In genomic region chr16:67470314-67470713, GRCh38 we compare ENCODE assay signal across 10 cellular contexts. TPM values are rescaled to one million over a fixed set of nuclear protein-coding genes. Genes with fewer than 3 reads are reported as not detected.
A peak's percentile ranks its signal among the peaks of the same experiment; 100 is the strongest.
DNase-seq lines count a peak whose midpoint lies in the region; ATAC-seq and TF ChIP-seq lines count a peak whose summit lies in the region.
"Had no signal": no experiment of that assay in that cellular context is flagged by ENCODE, and none has a peak within 500 bp of the region (broad histone marks: within the 10 kb centered on the region; RNA-seq: fewer than 3 reads in every experiment).

No MANE protein-coding gene starts in this region.

- intact Hi-C loops in testis (cut with DNase I; ENCODE audit: low total_unique reads): no loop called here
- intact Hi-C loops in esophagus squamous epithelium (cut with DNase I): no loop called here

- 36 to 46% methylated on average over 6 to 7 of the region's 7 CpGs for WGBS in testis, 2 donors
- 54 to 58% methylated on average over 5 to 7 of the region's 7 CpGs for WGBS in esophagus squamous epithelium, 2 donors

- TF ChIP-seq POLR2A in testis (IDR thresholded peaks at IDR 0.05) (no peak), esophagus squamous epithelium (IDR thresholded peaks at IDR 0.05) (no peak)

- no peaks in the 10 kb centered on the region for H3K27me3 ChIP-seq in testis
- H3K27me3 ChIP-seq in esophagus squamous epithelium: no peaks in the 10 kb centered on the region

- peak; percentile 97 for ATAC-seq in left lobe of liver
- ATAC-seq: mucosa of descending colon had no signal

- H3K9me3 ChIP-seq in testis (no peaks in the 10 kb centered on the region), esophagus squamous epithelium (no peaks in the 10 kb centered on the region)
- H3K9me3 ChIP-seq: mucosa of descending colon had no signal

- H3K36me3 ChIP-seq in testis (ENCODE audit: low read depth, missing control alignments) (no peaks in the 10 kb centered on the region), esophagus squamous epithelium (peaks cover 0 to 11% (median 0%) of the 10 kb centered on the region in 3 donors)

- H3K4me3 ChIP-seq in testis (no peak overlapping the region), esophagus squamous epithelium (no peak overlapping the region)
- H3K4me3 ChIP-seq: mucosa of descending colon had no signal

- H3K4me1 ChIP-seq in testis: peaks cover 16% of the 10 kb centered on the region
- peaks cover 11 to 48% (median 20%) of the 10 kb centered on the region in 3 donors for H3K4me1 ChIP-seq in esophagus squamous epithelium

- H3K27ac ChIP-seq in testis: peak overlapping the region in 1 of 2 donors; percentile 14
- peak overlapping the region in 1 of 4 donors; percentile 65 for H3K27ac ChIP-seq in esophagus squamous epithelium

- DNase-seq in NCI-H146 (lab: John Stamatoyannopoulos, UW): peak; percentile 19
- DNase-seq in NCI-H146 treated with DMSO at 0.1 percent for 48 hours (lab: John Stamatoyannopoulos, UW; ENCODE audit: unreplicated experiment): no peak
- peak; percentile 31 for DNase-seq in astrocyte of the hippocampus (ENCODE audit: low read depth, low spot score)
- DNase-seq in left lobe of liver (ENCODE audit: low spot score): peak; percentile 99
- DNase-seq in testis: peak; percentile 93
- DNase-seq in NCI-H526 (lab: John Stamatoyannopoulos, UW): no peak
- DNase-seq in HuH-7.5 (ENCODE audit: low spot score): no peak
- no peak for DNase-seq in esophagus squamous epithelium (lab: John Stamatoyannopoulos, UW)
- DNase-seq: 8988T had no signal

- no peak for TF ChIP-seq CTCF in testis (IDR thresholded peaks at IDR 0.05)
- TF ChIP-seq CTCF in esophagus squamous epithelium (IDR thresholded peaks at IDR 0.05): no peak

RNA-seq across cellular contexts. Expression of gene ATP6V0D1, which starts 10.6 kb away (rescaled TPM):
- total RNA-seq in left lobe of liver (48.2 TPM), testis (100 to 1,000 TPM in 1 of 2 donors, 10 to 100 TPM in 1; 95.0 to 135 TPM), esophagus squamous epithelium (100 to 1,000 TPM in 3 of 4 donors, 10 to 100 TPM in 1; 99.4 to 158 (median 131) TPM)
- polyA plus RNA-seq in testis (ENCODE audit: insufficient read depth, low read depth, low replicate concordance): 165 TPM

RNA-seq across cellular contexts. Expression of gene AGRP, which starts 13.0 kb away (rescaled TPM):
- total RNA-seq in left lobe of liver: not detected
- total RNA-seq in testis: 1 to 10 TPM; 1.2 to 1.7 TPM
- not detected for polyA plus RNA-seq in testis (ENCODE audit: insufficient read depth, low read depth, low replicate concordance)
- not detected for total RNA-seq in esophagus squamous epithelium
- total RNA-seq: mucosa of descending colon had no signal

RNA-seq across cellular contexts. Expression of gene HSD11B2, which starts 39.4 kb away (rescaled TPM):
- 3.1 TPM for total RNA-seq in left lobe of liver
- 1 to 10 TPM; 4.9 to 7.7 TPM for total RNA-seq in testis
- 11.5 TPM for polyA plus RNA-seq in testis (ENCODE audit: insufficient read depth, low read depth, low replicate concordance)
- 10 to 100 TPM in 1 of 4 donors, 1 to 10 TPM in 3; 2.1 to 13.0 (median 6.7) TPM for total RNA-seq in esophagus squamous epithelium

RNA-seq across cellular contexts. Expression of gene ZDHHC1, which starts 54.0 kb away (rescaled TPM):
- total RNA-seq in left lobe of liver (1.6 TPM), testis (10 to 100 TPM; 62.0 to 62.7 TPM), esophagus squamous epithelium (10 to 100 TPM in 1 of 4 donors, 1 to 10 TPM in 3; 2.5 to 11.1 (median 3.8) TPM)
- polyA plus RNA-seq in testis (ENCODE audit: insufficient read depth, low read depth, low replicate concordance): 26.7 TPM

RNA-seq across cellular contexts. Expression of gene RIPOR1, which starts 58.3 kb away (rescaled TPM):
- total RNA-seq in left lobe of liver: 29.7 TPM
- total RNA-seq in testis: 100 to 1,000 TPM in 1 of 2 donors, 10 to 100 TPM in 1; 79.4 to 109 TPM
- polyA plus RNA-seq in testis (ENCODE audit: insufficient read depth, low read depth, low replicate concordance): 36.1 TPM
- 10 to 100 TPM in 3 of 4 donors, 1 to 10 TPM in 1; 6.6 to 24.0 (median 15.6) TPM for total RNA-seq in esophagus squamous epithelium

Comparison
In these comparisons a context has a peak if more than half of its experiments do, and no peak if none do; other contexts are left out.
1. DNase-seq: peak in NCI-H146 (single experiment), astrocyte of the hippocampus (single experiment), left lobe of liver (single experiment) and testis (single experiment); none in NCI-H146 treated with DMSO at 0.1 percent for 48 hours (single experiment), NCI-H526 (0 of 2), HuH-7.5 (single experiment) and esophagus squamous epithelium (single experiment).